10 cellular contexts compared by ENCODE assay signal in genomic region chr5:125719681-125720676, GRCh38.
DNase-seq lines count a peak whose midpoint lies in the region; ATAC-seq and TF ChIP-seq lines count a peak whose summit lies in the region.
"Had no signal": no experiment of that assay in that cellular context is flagged by ENCODE, and none has a peak within 500 bp of the region (broad histone marks: within the 10 kb centered on the region; RNA-seq: fewer than 3 reads in every experiment).

No MANE protein-coding gene starts in this region.

- peaks cover 23% of the 10 kb centered on the region for H3K4me1 Mint-ChIP-seq in Caco-2 (ENCODE audit: low read depth, unreplicated experiment)
- H3K4me1 Mint-ChIP-seq: activated CD4-positive, alpha-beta memory T cell treated with anti-CD3 and anti-CD28 coated beads, Interleukin-2, amount 10 ng/mL, durations not matched to agents 7 days and 5 days; B cell had no signal

- intact Hi-C loops in Caco-2 (cut with micrococcal nuclease; ENCODE audit: unreplicated experiment) (no loop called here), mucosa of descending colon (cut with DNase I, micrococcal nuclease) (no loop called here), sigmoid colon (cut with DNase I) (no loop called here)

- no peaks in the 10 kb centered on the region for H3K27me3 Mint-ChIP-seq in Caco-2 (ENCODE audit: insufficient read depth, unreplicated experiment)
- H3K27me3 Mint-ChIP-seq: activated CD4-positive, alpha-beta memory T cell treated with anti-CD3 and anti-CD28 coated beads, Interleukin-2, amount 10 ng/mL, durations not matched to agents 7 days and 5 days had no signal

- CTCF ChIA-PET in Caco-2 (lab: Charles Lee): no interaction called here

- H3K4me3 ChIP-seq in Caco-2 (ENCODE audit: low read depth, low read length): no peak overlapping the region
- no peak overlapping the region for H3K4me3 ChIP-seq in choroid plexus epithelial cell (ENCODE audit: low read depth, low read length)
- H3K4me3 ChIP-seq in mucosa of descending colon: no peak overlapping the region
- no peak overlapping the region for H3K4me3 ChIP-seq in sigmoid colon

- peaks cover 35% of the 10 kb centered on the region for H3K4me1 ChIP-seq in Caco-2
- peaks cover 13% of the 10 kb centered on the region for H3K4me1 ChIP-seq in mucosa of descending colon (ENCODE audit: low read depth)
- no peaks in the 10 kb centered on the region for H3K4me1 ChIP-seq in sigmoid colon

- POLR2A ChIA-PET in Caco-2 (lab: Charles Lee): no interaction called here

- no peaks in the 10 kb centered on the region for H3K9me3 Mint-ChIP-seq in Caco-2 (ENCODE audit: unreplicated experiment)
- H3K9me3 Mint-ChIP-seq: activated CD4-positive, alpha-beta memory T cell treated with anti-CD3 and anti-CD28 coated beads, Interleukin-2, amount 10 ng/mL, durations not matched to agents 7 days and 5 days had no signal

- 48 to 73% methylated on average over 11 of the region's 11 CpGs for WGBS in sigmoid colon, 2 donors

- H3K36me3 ChIP-seq in Caco-2 (ENCODE audit: control insufficient read depth, insufficient read depth, low read length) (no peaks in the 10 kb centered on the region), mucosa of descending colon (ENCODE audit: low read depth) (no peaks in the 10 kb centered on the region), sigmoid colon (no peaks in the 10 kb centered on the region)

- TF ChIP-seq CTCF in Caco-2 (IDR thresholded peaks at IDR 0.05; ENCODE audit: insufficient read depth in 1 of 2, low read depth in 1 of 2, low read length in 1 of 2, severe bottlenecking in 1 of 2, unreplicated experiment in 1 of 2): no peak
- TF ChIP-seq CTCF in choroid plexus epithelial cell (conservative IDR thresholded peaks at IDR 0.05; ENCODE audit: low read depth, low read length): no peak
- TF ChIP-seq CTCF in mucosa of descending colon (IDR thresholded peaks at IDR 0.05): no peak
- TF ChIP-seq CTCF in sigmoid colon (IDR thresholded peaks at IDR 0.05): no peak

- H3K9me3 ChIP-seq in Caco-2 (no peaks in the 10 kb centered on the region), mucosa of descending colon (no peaks in the 10 kb centered on the region), sigmoid colon (no peaks in the 10 kb centered on the region)

- H3K4me3 Mint-ChIP-seq in Caco-2 (ENCODE audit: unreplicated experiment): no peak overlapping the region
- H3K4me3 Mint-ChIP-seq: activated CD4-positive, alpha-beta memory T cell treated with anti-CD3 and anti-CD28 coated beads, Interleukin-2, amount 10 ng/mL, durations not matched to agents 7 days and 5 days; B cell had no signal

- no peak for TF ChIP-seq POLR2A in sigmoid colon (IDR thresholded peaks at IDR 0.05)

- BruUV-seq in Caco-2 (replicated peaks; lab: Mats Ljungman, UMichigan): no TSS peak

- H3K36me3 Mint-ChIP-seq in Caco-2 (ENCODE audit: insufficient read depth, unreplicated experiment): no peaks in the 10 kb centered on the region

- DNase-seq in Caco-2 (peak; percentile 28 to 53), NCI-H2081 treated with DMSO at 0.1 percent for 48 hours (lab: John Stamatoyannopoulos, UW) (peak; percentile 97), choroid plexus epithelial cell (ENCODE audit: low read depth) (peak; percentile 73), mucosa of descending colon (peak in 1 of 3 donors; percentile 16), sigmoid colon (no peak), SKM-1 treated with dmso at 0.1 percent for 144 hours (lab: John Stamatoyannopoulos, UW; ENCODE audit: unreplicated experiment) (no peak)
- DNase-seq in stimulated activated CD4-positive, alpha-beta T cell treated with anti-CD3 and anti-CD28 coated beads, Interleukin-4, amount 100 ng/mL, for 4 hours: no peak
- DNase-seq: activated CD4-positive, alpha-beta memory T cell treated with anti-CD3 and anti-CD28 coated beads, Interleukin-2, amount 10 ng/mL, durations not matched to agents 7 days and 5 days had no signal

- H3K27ac Mint-ChIP-seq in Caco-2 (ENCODE audit: unreplicated experiment): peak overlapping the region; percentile 58
- H3K27ac Mint-ChIP-seq: activated CD4-positive, alpha-beta memory T cell treated with anti-CD3 and anti-CD28 coated beads, Interleukin-2, amount 10 ng/mL, durations not matched to agents 7 days and 5 days; B cell had no signal

- no peak for TF ChIP-seq EP300 in sigmoid colon (IDR thresholded peaks at IDR 0.05)

- no peak overlapping the region for H3K27ac ChIP-seq in sigmoid colon

- ATAC-seq in mucosa of descending colon: peak; percentile 89
- no peak for ATAC-seq in GM18517 (IDR thresholded peaks at IDR 0.05; ENCODE audit: unreplicated experiment)

- H3K27me3 ChIP-seq in Caco-2 (replicated peaks; ENCODE audit: control insufficient read depth, insufficient read depth, low read length) (no peaks in the 10 kb centered on the region), sigmoid colon (no peaks in the 10 kb centered on the region)

Comparison
In these comparisons a context has a peak if more than half of its experiments do, and no peak if none do; other contexts are left out.
1. DNase-seq: peak in Caco-2 (2 of 2), NCI-H2081 treated with DMSO at 0.1 percent for 48 hours (single experiment) and choroid plexus epithelial cell (single experiment); none in sigmoid colon (single experiment), stimulated activated CD4-positive, alpha-beta T cell treated with anti-CD3 and anti-CD28 coated beads, Interleukin-4, amount 100 ng/mL, for 4 hours (0 of 2) and SKM-1 treated with dmso at 0.1 percent for 144 hours (single experiment).